ENCODE assay signal across 12 cellular contexts in the genomic region with DNA sequence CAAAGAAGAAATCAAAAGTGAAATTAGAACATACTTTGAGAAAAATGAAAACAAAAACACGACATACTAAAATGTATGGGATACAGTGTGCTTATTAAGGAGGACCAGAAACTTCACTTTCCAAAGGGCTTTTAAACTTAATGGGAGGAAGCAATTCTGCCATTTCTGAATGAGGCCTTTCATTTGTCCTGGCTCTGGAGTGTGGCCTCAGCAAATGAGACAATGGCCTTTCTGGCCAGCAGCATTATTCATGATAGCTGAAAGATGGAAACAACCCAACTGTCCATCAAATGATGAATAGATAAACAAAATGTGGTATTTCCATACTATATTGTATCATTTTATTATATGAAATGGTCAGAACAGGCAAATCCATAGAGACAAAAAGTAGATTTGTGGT.
"Had no signal": no experiment of that assay in that cellular context is flagged by ENCODE, and none has a peak within 500 bp of the region (broad histone marks: within the 10 kb centered on the region; RNA-seq: fewer than 3 reads in every experiment).

No MANE protein-coding gene starts in this region.

- H3K27ac ChIP-seq: brain microvascular endothelial cell, ovary, stomach had no signal

- DNase-seq: activated CD4-positive, alpha-beta T cell treated with anti-CD3 and anti-CD28 coated beads, Interleukin-2, amount 10 ng/mL, durations not matched to agents 24 days and 14 days; activated CD4-positive, CD25-positive, alpha-beta regulatory T cell; activated CD8-positive, alpha-beta memory T cell treated with anti-CD3 and anti-CD28 coated beads, Interleukin-2, amount 50 U/mL, for 4 hours; activated CD8-positive, alpha-beta T cell treated with anti-CD3 and anti-CD28 coated beads, Interleukin-2, amount 10 ng/mL, durations not matched to agents 7 days and 5 days; activated naive CD8-positive, alpha-beta T cell treated with anti-CD3 and anti-CD28 coated beads for 36 hours; activated T-cell treated with anti-CD3 and anti-CD28 coated beads, Interleukin-2, amount 50 U/mL, for 72 hours; brain microvascular endothelial cell; kidney glomerular epithelial cell; mesendoderm; ovary; stimulated activated CD4-positive, alpha-beta T cell treated with anti-CD3 and anti-CD28 coated beads, Interleukin-1b, Interleukin-23, amount 100 ng/mL, for 48 hours; stomach had no signal
